In genomic region chr16:47136101-47136820, GRCh38 we compare ENCODE assay signal across 12 cellular contexts. TPM values are rescaled to one million over a fixed set of nuclear protein-coding genes. Genes with fewer than 3 reads are reported as not detected.
DNase-seq lines count a peak whose midpoint lies in the region; ATAC-seq, FAIRE-seq and TF ChIP-seq lines count a peak whose summit lies in the region.
"Had no signal": no experiment of that assay in that cellular context is flagged by ENCODE, and none has a peak within 500 bp of the region (broad histone marks: within the 10 kb centered on the region; RNA-seq: fewer than 3 reads in every experiment).

No MANE protein-coding gene starts in this region.

- H3K4me2 ChIP-seq in A549 = peak overlapping the region; percentile 48

- DNase-seq in A549 (ENCODE audit: low read depth in 1 of 2, low spot score in 1 of 2) = peak in 1 of 2 experiments; percentile 25
- peak; percentile 27 for DNase-seq in GM10248 (ENCODE audit: extremely low spot score)
- DNase-seq in RWPE2 (ENCODE audit: low spot score) = no peak
- peak; percentile 89 for DNase-seq in dermis blood vessel endothelial cell
- DNase-seq in MV-4-11 (lab: John Stamatoyannopoulos, UW) = no peak
- no peak for DNase-seq in BE2C
- no peak for DNase-seq in NCI-H510A (lab: John Stamatoyannopoulos, UW)
- DNase-seq: H9, hypothalamus, SJCRH30 had no signal

- no peak for TF ChIP-seq RAD21 in A549 (conservative IDR thresholded peaks at IDR 0.05 in 1 of 2, IDR thresholded peaks at IDR 0.05 in 1 of 2)

- CTCF ChIA-PET in A549 (lab: Yijun Ruan, JAX) = interaction anchor here (0.6 to 1.2 kb wide), 2 partner anchors 531 to 1021 kb away, joined by 4 to 5 read pairs; no protein-coding TSS in a partner anchor
- CTCF ChIA-PET in GM10248 (lab: Yijun Ruan, JAX) = interaction anchor here (0.8 to 1.4 kb wide), 9 partner anchors 8 to 980 kb away, joined by 3 to 5 read pairs (median 3); partner anchors contain the start of gene NETO2

- H3K36me3 ChIP-seq in RWPE2 (ENCODE audit: low read depth) (peaks cover 18% of the 10 kb centered on the region), BE2C (no peaks in the 10 kb centered on the region)
- H3K36me3 ChIP-seq: SJCRH30 had no signal

- H3K4me3 ChIP-seq in A549 = no peak overlapping the region
- no peak overlapping the region for H3K4me3 ChIP-seq in RWPE2 (ENCODE audit: severe bottlenecking)
- H3K4me3 ChIP-seq in BE2C (ENCODE audit: low read depth, low read length) = no peak overlapping the region
- H3K4me3 ChIP-seq: SJCRH30 had no signal

- H3K27ac ChIP-seq in A549 (peak overlapping the region; percentile 31 to 74; a peak in 4 of 6 replicates), RWPE2 (ENCODE audit: poor library complexity, severe bottlenecking) (peak overlapping the region; percentile 73)
- H3K27ac ChIP-seq: SJCRH30 had no signal

- TF ChIP-seq EP300 in A549 (IDR thresholded peaks at IDR 0.05) = no peak

- TF ChIP-seq CTCF in A549 (IDR thresholded peaks at IDR 0.05) (no peak), GM10248 (IDR thresholded peaks at IDR 0.05; ENCODE audit: control extremely low read depth, extremely low read depth, low read depth, missing control alignments) (no peak), RWPE2 (IDR thresholded peaks at IDR 0.05; ENCODE audit: poor library complexity, severe bottlenecking) (no peak), BE2C (IDR thresholded peaks at IDR 0.05; ENCODE audit: low read depth, low read length) (no peak)

- H3K27me3 ChIP-seq in RWPE2 (ENCODE audit: insufficient read depth, poor library complexity, severe bottlenecking) (no peaks in the 10 kb centered on the region), BE2C (no peaks in the 10 kb centered on the region)
- H3K27me3 ChIP-seq: SJCRH30 had no signal

- H3K4me1 ChIP-seq in A549 = peaks cover 46% of the 10 kb centered on the region
- H3K4me1 ChIP-seq in RWPE2 (ENCODE audit: insufficient read depth, poor library complexity, severe bottlenecking) = peaks cover 65% of the 10 kb centered on the region
- no peaks in the 10 kb centered on the region for H3K4me1 ChIP-seq in BE2C
- H3K4me1 ChIP-seq: SJCRH30 had no signal

- WGBS in A549 (ENCODE audit: missing lambda C conversion rate) = 70% methylated on average over 8 of the region's 8 CpGs

- H3K9me3 ChIP-seq in A549 (no peaks in the 10 kb centered on the region), RWPE2 (ENCODE audit: severe bottlenecking) (no peaks in the 10 kb centered on the region), BE2C (no peaks in the 10 kb centered on the region)
- H3K9me3 ChIP-seq: SJCRH30 had no signal

- FAIRE-seq in A549 (lab: Jason Lieb, UNC) = no peak
- FAIRE-seq: GM18507 had no signal

- ATAC-seq in A549 (no peak), RWPE2 (ENCODE audit: low read depth) (peak; percentile 79), GM19395 (IDR thresholded peaks at IDR 0.05; ENCODE audit: unreplicated experiment) (no peak)

- TF ChIP-seq POLR2A in A549 (IDR thresholded peaks at IDR 0.05; ENCODE audit: low read length) = no peak

- POLR2A ChIA-PET in A549 (lab: Yijun Ruan, JAX) = interaction anchor here (1.2 kb wide), 1 partner anchor 1474 kb away, joined by 6 read pairs; the partner anchor contains the start of gene N4BP1
- POLR2A ChIA-PET in GM10248 (lab: Yijun Ruan, JAX) = no interaction called here

TF ChIP-seq in A549, 52 proteins besides CTCF, POLR2A, EP300 and RAD21:
- TF ChIP-seq MAX (IDR thresholded peaks at IDR 0.05) = no peak
- peak; percentile 5; the same call in 1 of the 2 replicates for TF ChIP-seq FOSL2 (IDR thresholded peaks at IDR 0.05)
- peak; percentile 43; the same call in 1 of the 2 replicates for TF ChIP-seq FOSL2 (CRISPR knock-in tag; IDR thresholded peaks at IDR 0.05)

RNA-seq across cellular contexts. Expression of gene NETO2, which starts 7.5 kb away (rescaled TPM):
- 124 and 139 TPM in 2 replicates for polyA plus RNA-seq in A549 (2011; rRNA removed)
- 88.8 and 104 TPM in 2 replicates for polyA plus RNA-seq in A549 (2012; cell fraction: cytosol; rRNA removed)
- polyA plus RNA-seq in A549 (2012; cell fraction: nucleus; rRNA removed) = 57.6 and 70.6 TPM in 2 replicates
- polyA plus RNA-seq in A549 (2017; fragmentation: RNase III; extraction: RNeasy Plus Mini Kit Qiagen cat#74134 plus additional on column Dnase treatment) = 65.2 to 71.5 TPM (median 65.4 TPM) in 3 replicates
- 49.3 and 59.0 TPM in 2 replicates for polyA minus RNA-seq in A549 (2011; rRNA and poly(A)+ RNA removed)
- 16.7 and 30.5 TPM in 2 replicates for total RNA-seq in dermis blood vessel endothelial cell
- 49.6 TPM for polyA plus RNA-seq in BE2C (2012; ENCODE audit: insufficient read depth, insufficient read length, low read depth)

Comparison
In these comparisons a context has a peak if more than half of its experiments do, and no peak if none do; other contexts are left out.
1. DNase-seq: peak in GM10248 (single experiment) and dermis blood vessel endothelial cell (single experiment); none in RWPE2 (single experiment), MV-4-11 (single experiment), BE2C (single experiment) and NCI-H510A (single experiment).